Comparison of ENCODE assay signal across 12 cellular contexts in the genomic region with DNA sequence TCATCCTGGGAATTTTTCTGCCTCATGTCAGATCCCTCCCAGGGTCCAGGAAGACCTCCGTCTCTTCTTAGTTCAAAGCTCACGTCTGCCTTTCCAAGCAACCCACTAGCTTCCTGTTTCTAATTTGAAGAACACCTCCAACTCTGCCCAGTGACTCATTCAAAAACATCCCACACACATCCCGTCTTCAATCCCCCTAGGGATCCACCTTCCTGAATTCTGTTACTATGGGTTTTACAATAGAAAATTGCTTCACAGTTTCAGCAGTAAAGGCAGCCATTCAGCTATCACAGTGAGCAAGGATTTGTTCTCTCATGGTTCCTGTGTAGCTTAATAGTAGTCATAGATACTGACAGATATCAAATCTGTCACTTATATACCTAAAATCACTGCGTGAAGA.
A peak's percentile ranks its signal among the peaks of the same experiment; 100 is the strongest.
DNase-seq lines count a peak whose midpoint lies in the region; ATAC-seq, FAIRE-seq and TF ChIP-seq lines count a peak whose summit lies in the region.
"Had no signal": no experiment of that assay in that cellular context is flagged by ENCODE, and none has a peak within 500 bp of the region (broad histone marks: within the 10 kb centered on the region; RNA-seq: fewer than 3 reads in every experiment).

No MANE protein-coding gene starts in this region.

- TF ChIP-seq CTCF in BJ (IDR thresholded peaks at IDR 0.05; ENCODE audit: insufficient read depth, low read depth, low read length): no peak
- no peak for TF ChIP-seq CTCF in mammary epithelial cell (conservative IDR thresholded peaks at IDR 0.05 in 1 of 2, IDR thresholded peaks at IDR 0.05 in 1 of 2; ENCODE audit: extremely low read depth in 1 of 2, insufficient read depth in 1 of 2, low read depth in 1 of 2, low read length in 2 of 2)
- TF ChIP-seq CTCF in nephron (IDR thresholded peaks at IDR 0.05; ENCODE audit: unreplicated experiment in 3 of 3): no peak
- TF ChIP-seq CTCF in prostate gland (IDR thresholded peaks at IDR 0.05): no peak
- no peak for TF ChIP-seq CTCF in OCI-LY7 (conservative IDR thresholded peaks at IDR 0.05; ENCODE audit: low read length)

- dilution Hi-C loops in mammary epithelial cell (cut with HindIII; ENCODE audit: low sequenced_read_pairs): no loop called here

- H3K4me2 ChIP-seq in mammary epithelial cell (ENCODE audit: insufficient read depth, low read depth, low read length) (peak overlapping the region; percentile 46), OCI-LY7 (ENCODE audit: low read length) (no peak overlapping the region)

- TF ChIP-seq POLR2A in prostate gland (IDR thresholded peaks at IDR 0.05): no peak

- intact Hi-C loops in mammary epithelial cell (cut with micrococcal nuclease) (loop anchor here (10.0 kb wide), 1 partner anchor 1384 kb away; no protein-coding TSS in a partner anchor), prostate gland (cut with DNase I) (loop anchor here (10.0 kb wide), 1 partner anchor 1384 kb away; no protein-coding TSS in a partner anchor), OCI-LY7 (cut with micrococcal nuclease; ENCODE audit: unreplicated experiment) (loop anchor here (10.0 kb wide), 1 partner anchor 444 kb away; no protein-coding TSS in a partner anchor)

- BruUV-seq in mammary epithelial cell (replicated peaks; lab: Mats Ljungman, UMichigan) (no TSS peak), OCI-LY7 (replicated peaks; lab: Mats Ljungman, UMichigan) (no TSS peak)

- no peaks in the 10 kb centered on the region for H3K9me3 Mint-ChIP-seq in nephron

- POLR2A ChIA-PET in BJ (lab: Charles Lee): no interaction called here
- POLR2A ChIA-PET in OCI-LY7 (lab: Charles Lee): interaction anchor here (0.6 to 1.0 kb wide), 4 partner anchors 8 to 1781 kb away, joined by 3 read pairs; no protein-coding TSS in a partner anchor

- H3K4me3 ChIP-seq in BJ (ENCODE audit: low read depth, low read length) (no peak overlapping the region), mammary epithelial cell (replicated peaks in 1 of 3; ENCODE audit: insufficient read depth in 1 of 3, low read depth in 2 of 3, low read length in 3 of 3) (no peak overlapping the region), prostate gland (no peak overlapping the region), OCI-LY7 (ENCODE audit: low read depth, low read length, poor library complexity, severe bottlenecking) (no peak overlapping the region)

- no peaks in the 10 kb centered on the region for H3K27me3 ChIP-seq in BJ (ENCODE audit: control insufficient read depth, insufficient read depth, low read length)
- H3K27me3 ChIP-seq in mammary epithelial cell (ENCODE audit: insufficient read depth, low read length): no peaks in the 10 kb centered on the region
- H3K27me3 ChIP-seq in prostate gland (replicated peaks; ENCODE audit: insufficient read depth): no peaks in the 10 kb centered on the region

- peak; percentile 31 for DNase-seq in BJ (ENCODE audit: low read depth)
- DNase-seq in HTR-8/SVneo (ENCODE audit: insufficient read length, low spot score): peak; percentile 37
- DNase-seq in mammary epithelial cell: peak; percentile 74
- no peak for DNase-seq in prostate gland (ENCODE audit: low spot score)
- DNase-seq in T-helper 17 cell: no peak
- no peak for DNase-seq in OCI-LY7 (ENCODE audit: low spot score)
- DNase-seq: activated CD4-positive, alpha-beta T cell treated with anti-CD3 and anti-CD28 coated beads, Interleukin-2, amount 50 U/mL, for 48 hours; DMS53; NCI-H146 had no signal

- H3K27me3 Mint-ChIP-seq in nephron (ENCODE audit: low read depth) (no peaks in the 10 kb centered on the region), T-helper 17 cell (peaks cover 7% of the 10 kb centered on the region)

- no peak for ATAC-seq in HG03439 (IDR thresholded peaks at IDR 0.05; ENCODE audit: unreplicated experiment)
- ATAC-seq in T-helper 17 cell: no peak

- H3K79me2 ChIP-seq in mammary epithelial cell (ENCODE audit: insufficient read depth, low read length) (no peaks in the 10 kb centered on the region), OCI-LY7 (ENCODE audit: insufficient read depth, low read depth, low read length) (no peaks in the 10 kb centered on the region)

- H3K4me3 Mint-ChIP-seq in nephron: no peak overlapping the region
- H3K4me3 Mint-ChIP-seq in T-helper 17 cell: no peak overlapping the region

- 5% methylated on average over 4 of the region's 4 CpGs for WGBS in mammary epithelial cell (ENCODE audit: low coverage, missing lambda C conversion rate)
- 58% methylated on average over 4 of the region's 4 CpGs for WGBS in prostate gland

- H3K9me3 ChIP-seq in mammary epithelial cell (replicated peaks; ENCODE audit: insufficient read depth, low read length) (no peaks in the 10 kb centered on the region), prostate gland (no peaks in the 10 kb centered on the region), T-helper 17 cell (ENCODE audit: control insufficient read depth, low read length, poor library complexity, severe bottlenecking) (no peaks in the 10 kb centered on the region), OCI-LY7 (ENCODE audit: low read length) (no peaks in the 10 kb centered on the region)

- FAIRE-seq in HTR-8/SVneo (lab: Jason Lieb, UNC): no peak
- FAIRE-seq: GM19239 had no signal

- H3K27ac Mint-ChIP-seq in nephron (peak overlapping the region; percentile 32 to 73 (median 54)), T-helper 17 cell (no peak overlapping the region)

- CTCF ChIA-PET in BJ (lab: Yijun Ruan, JAX) (interaction anchor here (0.8 kb wide), 1 partner anchor 1380 kb away, joined by 3 read pairs; no protein-coding TSS in a partner anchor), mammary epithelial cell (lab: Charles Lee; ENCODE audit: low non-redundant PET) (no interaction called here), OCI-LY7 (lab: Charles Lee; ENCODE audit: unreplicated experiment) (no interaction called here)

- H3K4me1 Mint-ChIP-seq in nephron: peaks cover 22% of the 10 kb centered on the region
- peaks cover 12% of the 10 kb centered on the region for H3K4me1 Mint-ChIP-seq in T-helper 17 cell

- H3K36me3 Mint-ChIP-seq in nephron (ENCODE audit: low read depth) (no peaks in the 10 kb centered on the region), T-helper 17 cell (ENCODE audit: low read depth) (peaks cover 2% of the 10 kb centered on the region)

- no peak overlapping the region for H3K9ac ChIP-seq in mammary epithelial cell (ENCODE audit: insufficient read depth, low read length)

- H3K27ac ChIP-seq in mammary epithelial cell (ENCODE audit: insufficient read depth, low read depth, low read length) (peak overlapping the region; percentile 43), prostate gland (no peak overlapping the region), OCI-LY7 (ENCODE audit: low read depth, low read length, poor library complexity, severe bottlenecking) (no peak overlapping the region)

- no peaks in the 10 kb centered on the region for H3K9me2 ChIP-seq in OCI-LY7 (ENCODE audit: insufficient read depth, low read length)

- H2AFZ ChIP-seq in mammary epithelial cell (ENCODE audit: low read depth, low read length): peak overlapping the region; percentile 89
- H2AFZ ChIP-seq in OCI-LY7 (ENCODE audit: low read length): no peak overlapping the region

- H3K4me1 ChIP-seq in mammary epithelial cell (ENCODE audit: insufficient read depth, low read length): peaks cover 22% of the 10 kb centered on the region
- no peaks in the 10 kb centered on the region for H3K4me1 ChIP-seq in prostate gland (replicated peaks)
- no peaks in the 10 kb centered on the region for H3K4me1 ChIP-seq in OCI-LY7 (ENCODE audit: insufficient read depth, low read length, poor library complexity, severe bottlenecking)

- H3K36me3 ChIP-seq in BJ (ENCODE audit: control insufficient read depth, insufficient read depth, low read length): no peaks in the 10 kb centered on the region
- no peaks in the 10 kb centered on the region for H3K36me3 ChIP-seq in mammary epithelial cell (ENCODE audit: insufficient read depth, low read length)
- no peaks in the 10 kb centered on the region for H3K36me3 ChIP-seq in prostate gland
- H3K36me3 ChIP-seq in OCI-LY7 (ENCODE audit: insufficient read depth, low read length): no peaks in the 10 kb centered on the region

- no peaks in the 10 kb centered on the region for H4K20me1 ChIP-seq in mammary epithelial cell (ENCODE audit: insufficient read depth, low read length)
- H4K20me1 ChIP-seq in OCI-LY7 (ENCODE audit: insufficient read depth, low read length): no peaks in the 10 kb centered on the region

- in situ Hi-C loops in mammary epithelial cell (cut with MboI; ENCODE audit: low sequenced_read_pairs in 2 of 2): loop anchor here (25.0 kb wide), 3 partner anchors 432 to 1382 kb away; no protein-coding TSS in a partner anchor

Comparison
In these comparisons a context has a peak if more than half of its experiments do, and no peak if none do; other contexts are left out.
1. DNase-seq: peak in BJ (single experiment), HTR-8/SVneo (single experiment) and mammary epithelial cell (single experiment); none in prostate gland (single experiment), T-helper 17 cell (0 of 3) and OCI-LY7 (single experiment).